ENCODE assay signal across 1 cellular context in genomic region chr11:19966927-19967326, GRCh38.
TF ChIP-seq lines count a peak whose summit lies in the region.

No MANE protein-coding gene starts in this region.

TF ChIP-seq in K562, 482 proteins besides CTCF, POLR2A, EP300 and RAD21 (continued from another document):
- TF ChIP-seq SMARCA5 (IDR thresholded peaks at IDR 0.05) (peak; percentile 29; the same call in 1 of the 2 replicates), MYC (IDR thresholded peaks at IDR 0.05; ENCODE audit: low read depth, low read length) (no peak), MYC (CRISPR knock-in tag; IDR thresholded peaks at IDR 0.05; ENCODE audit: borderline replicate concordance, low read depth) (no peak), MCM2 (IDR thresholded peaks at IDR 0.05; ENCODE audit: low read depth) (no peak), SMARCB1 (IDR thresholded peaks at IDR 0.05; ENCODE audit: insufficient read length, low read depth) (no peak), RBM15 (IDR thresholded peaks at IDR 0.05; ENCODE audit: insufficient read depth, low read length) (no peak), POU5F1 (IDR thresholded peaks at IDR 0.05; ENCODE audit: borderline replicate concordance, low read depth, low read length, partially characterized antibody) (no peak), COPS2 (conservative IDR thresholded peaks at IDR 0.05) (no peak), E2F8 (IDR thresholded peaks at IDR 0.05; ENCODE audit: low read depth, partially characterized antibody) (no peak), ZNF57 (CRISPR knock-in tag; IDR thresholded peaks at IDR 0.05) (no peak), SNRNP70 (optimal IDR thresholded peaks at IDR 0.05; ENCODE audit: low read depth, low read length) (no peak), FOXK1 (CRISPR knock-in tag; IDR thresholded peaks at IDR 0.05; ENCODE audit: borderline replicate concordance) (no peak), E2F4 (CRISPR knock-in tag; IDR thresholded peaks at IDR 0.05; ENCODE audit: low read depth) (no peak), ZNF217 (CRISPR knock-in tag; IDR thresholded peaks at IDR 0.05) (no peak), HMGXB4 (CRISPR knock-in tag; IDR thresholded peaks at IDR 0.05) (no peak), ZNF395 (CRISPR knock-in tag; IDR thresholded peaks at IDR 0.05) (no peak), TGIF2 (CRISPR knock-in tag; IDR thresholded peaks at IDR 0.05) (no peak), ZFP91 (CRISPR knock-in tag; IDR thresholded peaks at IDR 0.05) (no peak), ZNF311 (CRISPR knock-in tag; IDR thresholded peaks at IDR 0.05) (no peak), TBL1XR1 (IDR thresholded peaks at IDR 0.05; ENCODE audit: low read length in 2 of 2) (no peak), KAT2B (IDR thresholded peaks at IDR 0.05; ENCODE audit: low read depth, low read length) (no peak), TCF7 (IDR thresholded peaks at IDR 0.05; ENCODE audit: borderline replicate concordance) (no peak), BCL6 (CRISPR knock-in tag; IDR thresholded peaks at IDR 0.05) (no peak), DNMT1 (IDR thresholded peaks at IDR 0.05) (no peak), RBM25 (IDR thresholded peaks at IDR 0.05; ENCODE audit: low read depth, low read length, severe bottlenecking) (peak; percentile 88), NR1H2 (CRISPR knock-in tag; IDR thresholded peaks at IDR 0.05) (no peak), BRD9 (IDR thresholded peaks at IDR 0.05; ENCODE audit: low read depth, partially characterized antibody) (no peak), DLX4 (CRISPR knock-in tag; IDR thresholded peaks at IDR 0.05) (no peak), ID3 (CRISPR knock-in tag; IDR thresholded peaks at IDR 0.05) (no peak), ID3 (tag; IDR thresholded peaks at IDR 0.05) (no peak), KDM1A (IDR thresholded peaks at IDR 0.05) (peak in 1 of 2 experiments; percentile 68; a peak in 2 of 4 replicates), THRA (IDR thresholded peaks at IDR 0.05) (no peak), BCOR (IDR thresholded peaks at IDR 0.05) (peak; percentile 71; the same call in 1 of the 2 replicates)
